8 cellular contexts compared by ENCODE assay signal in the genomic region with DNA sequence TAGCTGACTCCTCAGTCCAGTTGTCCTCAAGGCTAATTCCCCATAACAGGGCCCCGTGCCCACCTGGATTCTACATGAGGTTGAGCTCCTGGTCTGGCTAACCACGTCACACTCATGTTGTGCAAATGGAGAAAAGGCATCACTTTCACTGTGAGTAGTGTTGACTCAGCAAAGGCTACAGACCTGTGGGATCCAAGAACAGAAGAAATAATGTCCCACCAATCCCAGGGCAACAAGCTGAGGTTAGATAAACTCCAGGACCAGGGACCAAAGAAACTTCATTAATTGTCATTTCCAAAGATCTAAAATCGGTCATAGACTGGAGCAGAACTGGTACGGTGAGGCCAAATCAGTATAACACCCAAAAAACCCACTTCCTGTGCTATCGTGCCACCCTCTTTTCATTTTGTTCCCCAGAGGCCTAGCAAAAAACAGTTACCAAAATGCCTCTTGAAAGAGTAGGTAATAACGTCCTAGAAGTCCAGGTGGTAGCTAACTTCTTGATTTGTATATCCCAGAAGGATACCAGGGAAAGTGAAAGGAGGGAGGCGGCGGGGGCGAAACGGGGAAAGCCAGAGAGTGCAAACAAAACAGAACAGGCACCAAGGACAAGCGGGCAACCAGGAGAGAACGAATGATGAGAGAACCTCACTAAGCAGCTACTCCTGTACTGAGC. TPM values are rescaled to one million over a fixed set of nuclear protein-coding genes. Genes with fewer than 3 reads are reported as not detected.
DNase-seq lines count a peak whose midpoint lies in the region; ATAC-seq and TF ChIP-seq lines count a peak whose summit lies in the region.

No MANE protein-coding gene starts in this region.

- ATAC-seq in left ventricle myocardium superior (no peak), HG03045 (IDR thresholded peaks at IDR 0.05; ENCODE audit: unreplicated experiment) (no peak)

- intact Hi-C loops in left ventricle myocardium superior (cut with micrococcal nuclease): no loop called here

- H3K9me3 ChIP-seq in right atrium auricular region (no peaks in the 10 kb centered on the region), iPS-15b (ENCODE audit: control insufficient read depth, insufficient read depth, low read length) (no peaks in the 10 kb centered on the region)

- H3K36me3 ChIP-seq in right atrium auricular region (peaks cover 43% of the 10 kb centered on the region), iPS-15b (ENCODE audit: control insufficient read depth, insufficient read depth, low read length) (peaks cover 25% of the 10 kb centered on the region)

- H3K4me1 ChIP-seq in right atrium auricular region (peaks cover 0 to 34% of the 10 kb centered on the region in 2 donors), iPS-15b (ENCODE audit: control insufficient read depth, insufficient read depth, low read length) (peaks cover 5% of the 10 kb centered on the region)

- H3K27me3 ChIP-seq in right atrium auricular region (no peaks in the 10 kb centered on the region), iPS-15b (ENCODE audit: control insufficient read depth, insufficient read depth, low read length) (no peaks in the 10 kb centered on the region)

- DNase-seq in right atrium auricular region (ENCODE audit: low spot score): peak; percentile 47
- DNase-seq in left ventricle myocardium superior: no peak
- peak; percentile 37 for DNase-seq in activated CD8-positive, alpha-beta memory T cell treated with anti-CD3 and anti-CD28 coated beads, Interleukin-2, amount 50 U/mL, for 24 hours (ENCODE audit: extremely low read depth)
- peak; percentile 54 for DNase-seq in stimulated activated naive CD4-positive, alpha-beta T cell treated with Interleukin-2 at 50 U/mL for 16 hours (lab: John Stamatoyannopoulos, UW)
- DNase-seq in COLO829 (ENCODE audit: low spot score): no peak
- DNase-seq in NCI-H510A (lab: John Stamatoyannopoulos, UW): no peak

- no peak overlapping the region for H3K27ac ChIP-seq in right atrium auricular region

- H3K4me3 ChIP-seq in right atrium auricular region: no peak overlapping the region
- H3K4me3 ChIP-seq in iPS-15b (ENCODE audit: low read depth, low read length): no peak overlapping the region

- H3K9ac ChIP-seq in iPS-15b (ENCODE audit: low read depth, low read length): peak overlapping the region; percentile 24

- TF ChIP-seq CTCF in right atrium auricular region (IDR thresholded peaks at IDR 0.05): no peak

RNA-seq across cellular contexts. Expression of gene PCSK7, which starts 1.4 kb away (rescaled TPM):
- total RNA-seq in right atrium auricular region (10 to 100 TPM; 25.3 to 32.8 TPM), left ventricle myocardium superior (21.7 TPM)

RNA-seq across cellular contexts. Expression of gene RNF214, which starts 2.0 kb away (rescaled TPM):
- total RNA-seq in right atrium auricular region (10 to 100 TPM; 11.0 to 11.5 TPM), left ventricle myocardium superior (25.2 TPM)

RNA-seq across cellular contexts. Expression of gene TAGLN, which starts 31.3 kb away (rescaled TPM):
- 1,000 to 10,000 TPM in 1 of 2 donors, 100 to 1,000 TPM in 1; 442 to 1,859 TPM for total RNA-seq in right atrium auricular region
- 69.5 TPM for total RNA-seq in left ventricle myocardium superior

RNA-seq across cellular contexts. Expression of gene SIDT2, which starts 51.9 kb away (rescaled TPM):
- total RNA-seq in right atrium auricular region (10 to 100 TPM; 19.1 to 33.0 TPM), left ventricle myocardium superior (20.4 TPM)

Comparison
In these comparisons a context has a peak if more than half of its experiments do, and no peak if none do; other contexts are left out.
1. DNase-seq: peak in right atrium auricular region (single experiment), activated CD8-positive, alpha-beta memory T cell treated with anti-CD3 and anti-CD28 coated beads, Interleukin-2, amount 50 U/mL, for 24 hours (single experiment) and stimulated activated naive CD4-positive, alpha-beta T cell treated with Interleukin-2 at 50 U/mL for 16 hours (single experiment); none in left ventricle myocardium superior (single experiment), COLO829 (single experiment) and NCI-H510A (single experiment).